9 cellular contexts compared by ENCODE assay signal in the genomic region with DNA sequence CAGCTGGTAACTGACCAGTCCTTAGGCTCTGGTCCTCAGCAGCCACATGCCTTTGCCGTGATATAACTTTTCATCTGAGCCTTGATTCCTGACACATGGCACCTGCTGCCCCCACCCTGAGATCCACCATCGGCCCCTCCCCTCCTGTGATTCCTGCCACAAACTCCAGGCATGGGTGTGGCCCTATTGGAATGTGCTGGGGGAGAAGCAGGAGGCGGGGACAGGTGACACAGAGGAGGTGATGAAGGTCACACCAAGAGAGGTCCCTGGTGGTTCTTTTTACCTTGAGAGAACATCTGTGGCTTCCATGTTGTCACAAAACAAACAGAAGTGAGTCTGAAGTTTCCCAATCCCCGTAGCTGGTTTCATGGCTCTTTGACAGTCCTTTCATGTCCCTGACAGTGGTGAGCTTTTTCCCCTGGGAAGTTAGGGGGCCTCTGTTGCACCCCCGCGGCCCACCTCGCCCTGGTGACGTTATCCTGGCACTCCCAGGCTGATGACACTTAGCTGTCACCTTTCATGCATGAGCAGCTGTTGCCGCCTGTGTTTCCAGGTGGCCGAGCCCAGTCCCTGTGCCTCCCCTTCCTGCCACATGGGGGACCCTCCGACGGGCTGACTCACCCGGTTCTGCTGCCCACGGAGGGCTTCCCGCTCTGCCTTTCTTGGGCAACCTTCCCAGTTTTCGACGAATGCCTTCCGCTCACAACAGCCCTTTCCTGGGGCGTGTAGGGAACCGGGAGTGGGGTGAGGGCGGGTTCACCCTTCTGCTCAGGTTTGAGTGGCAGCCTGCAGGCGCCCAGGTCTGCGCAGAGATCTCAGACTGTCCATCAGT.
DNase-seq lines count a peak whose midpoint lies in the region; ATAC-seq and TF ChIP-seq lines count a peak whose summit lies in the region.
"Had no signal": no experiment of that assay in that cellular context is flagged by ENCODE, and none has a peak within 500 bp of the region (broad histone marks: within the 10 kb centered on the region; RNA-seq: fewer than 3 reads in every experiment).

No MANE protein-coding gene starts in this region.

- intact Hi-C loops in psoas muscle (cut with DNase I), result no loop called here

- no peak overlapping the region for H3K4me2 ChIP-seq in trophoblast cell (ENCODE audit: low read length)

- no peaks in the 10 kb centered on the region for H3K36me3 Mint-ChIP-seq in effector memory CD8-positive, alpha-beta T cell (ENCODE audit: insufficient read depth)

- H3K9ac ChIP-seq in trophoblast cell (ENCODE audit: low read length), result no peak overlapping the region

- no peak overlapping the region for H4K12ac ChIP-seq in trophoblast cell (ENCODE audit: low read depth, low read length)

- H3K27me3 Mint-ChIP-seq in effector memory CD8-positive, alpha-beta T cell, result peaks cover 28 to 56% of the 10 kb centered on the region in 2 donors

- H3K4me1 Mint-ChIP-seq in effector memory CD8-positive, alpha-beta T cell (ENCODE audit: low read depth in 2 of 2), result no peaks in the 10 kb centered on the region

- no peak overlapping the region for H3K4me3 ChIP-seq in H7 (ENCODE audit: insufficient read depth, low read depth, low read length)
- no peak overlapping the region for H3K4me3 ChIP-seq in epithelial cell of proximal tubule (ENCODE audit: low read depth, low read length)
- no peak overlapping the region for H3K4me3 ChIP-seq in psoas muscle
- H3K4me3 ChIP-seq in trophoblast cell (ENCODE audit: low read depth, low read length), result no peak overlapping the region

- no peaks in the 10 kb centered on the region for H3K79me1 ChIP-seq in trophoblast cell (ENCODE audit: low read length)

- no peak overlapping the region for H3K4ac ChIP-seq in trophoblast cell (ENCODE audit: low read depth, low read length)

- no peak overlapping the region for H3K23ac ChIP-seq in trophoblast cell (ENCODE audit: low read length)

- H4K91ac ChIP-seq in trophoblast cell (ENCODE audit: low read depth, low read length), result no peak overlapping the region

- peaks cover 7% of the 10 kb centered on the region for H3K27me3 ChIP-seq in H7 (ENCODE audit: control insufficient read depth, insufficient read depth, low read length)
- peaks cover 0 to 22% (median 0%) of the 10 kb centered on the region in 3 donors for H3K27me3 ChIP-seq in psoas muscle (ENCODE audit: insufficient read depth in 3 of 3, low read length in 2 of 3)
- no peaks in the 10 kb centered on the region for H3K27me3 ChIP-seq in trophoblast cell (ENCODE audit: insufficient read depth, low read length)

- TF ChIP-seq CTCF in epithelial cell of proximal tubule (conservative IDR thresholded peaks at IDR 0.05; ENCODE audit: low read depth, low read length) (peak; percentile 43), psoas muscle (IDR thresholded peaks at IDR 0.05) (peak; percentile 21)

- H3K27ac Mint-ChIP-seq in effector memory CD8-positive, alpha-beta T cell, result no peak overlapping the region

- 18 to 22% (median 21%) methylated on average over 23 of the region's 23 CpGs for WGBS in psoas muscle, 3 donors
- no CpG with 5 or more reads among the region's 23 CpGs for WGBS in trophoblast cell (ENCODE audit: extremely low coverage, insufficient coverage, insufficient read length)

- peaks cover 10% of the 10 kb centered on the region for H3K9me3 ChIP-seq in psoas muscle
- H3K9me3 ChIP-seq in trophoblast cell (ENCODE audit: insufficient read depth, low read depth, low read length), result peaks cover 1% of the 10 kb centered on the region

- no peak overlapping the region for H4K8ac ChIP-seq in trophoblast cell (ENCODE audit: low read depth, low read length)

- H3K4me3 Mint-ChIP-seq in effector memory CD8-positive, alpha-beta T cell, result no peak overlapping the region
- H3K4me3 Mint-ChIP-seq: brain had no signal

- DNase-seq in H7, result peak; percentile 88
- peak; percentile 35 for DNase-seq in NCI-H524 treated with DMSO at 0.1 percent for 48 hours (lab: John Stamatoyannopoulos, UW)
- DNase-seq in epithelial cell of proximal tubule (ENCODE audit: low read depth), result no peak
- DNase-seq in psoas muscle, result no peak
- DNase-seq in COLO829 (ENCODE audit: low spot score), result no peak
- no peak for DNase-seq in globus pallidus (ENCODE audit: low spot score)
- DNase-seq in effector memory CD8-positive, alpha-beta T cell, result no peak
- DNase-seq in trophoblast cell, result no peak

- no peak overlapping the region for H2BK12ac ChIP-seq in trophoblast cell (ENCODE audit: low read length)

- H3K36me3 ChIP-seq in H7 (replicated peaks; ENCODE audit: control insufficient read depth, insufficient read depth, low read length), result no peaks in the 10 kb centered on the region
- H3K36me3 ChIP-seq in psoas muscle (ENCODE audit: insufficient read depth in 1 of 2, low read depth in 1 of 2), result no peaks in the 10 kb centered on the region
- H3K36me3 ChIP-seq in trophoblast cell (ENCODE audit: control insufficient read depth in 1 of 2, insufficient read depth in 2 of 2, low read length in 2 of 2), result no peaks in the 10 kb centered on the region

- H2AK5ac ChIP-seq in trophoblast cell (ENCODE audit: low read length), result no peak overlapping the region

- H3K27ac ChIP-seq in psoas muscle (no peak overlapping the region), trophoblast cell (ENCODE audit: low read depth, low read length) (no peak overlapping the region)

- H3K9me3 Mint-ChIP-seq in effector memory CD8-positive, alpha-beta T cell, result peaks cover 3 to 8% of the 10 kb centered on the region in 2 donors

- ATAC-seq in psoas muscle, result peak; percentile 48 to 72 (median 60)
- ATAC-seq in effector memory CD8-positive, alpha-beta T cell (replicated peaks), result no peak

- H2BK5ac ChIP-seq in trophoblast cell (ENCODE audit: low read depth, low read length, poor library complexity), result no peak overlapping the region

- no peak overlapping the region for H2AFZ ChIP-seq in trophoblast cell (ENCODE audit: insufficient read depth, low read length, poor library complexity)

- H3K4me1 ChIP-seq in psoas muscle (no peaks in the 10 kb centered on the region), trophoblast cell (ENCODE audit: control insufficient read depth in 1 of 2, insufficient read depth in 2 of 2, low read length in 2 of 2) (no peaks in the 10 kb centered on the region)

- no peak overlapping the region for H3K18ac ChIP-seq in trophoblast cell (ENCODE audit: low read length)

- no peak overlapping the region for H3K14ac ChIP-seq in trophoblast cell (ENCODE audit: low read length)

- H3K79me2 ChIP-seq in trophoblast cell (ENCODE audit: control insufficient read depth, insufficient read depth, low read length, poor library complexity), result no peaks in the 10 kb centered on the region

- no peak overlapping the region for H2BK120ac ChIP-seq in trophoblast cell (ENCODE audit: insufficient read depth, low read length, poor library complexity)

Comparison
In these comparisons a context has a peak if more than half of its experiments do, and no peak if none do; other contexts are left out.
1. DNase-seq: peak in H7 (single experiment) and NCI-H524 treated with DMSO at 0.1 percent for 48 hours (single experiment); none in epithelial cell of proximal tubule (single experiment), psoas muscle (0 of 2), COLO829 (single experiment), globus pallidus (single experiment), effector memory CD8-positive, alpha-beta T cell (0 of 3) and trophoblast cell (0 of 2).